37 cellular contexts compared by ENCODE assay signal in the genomic region with DNA sequence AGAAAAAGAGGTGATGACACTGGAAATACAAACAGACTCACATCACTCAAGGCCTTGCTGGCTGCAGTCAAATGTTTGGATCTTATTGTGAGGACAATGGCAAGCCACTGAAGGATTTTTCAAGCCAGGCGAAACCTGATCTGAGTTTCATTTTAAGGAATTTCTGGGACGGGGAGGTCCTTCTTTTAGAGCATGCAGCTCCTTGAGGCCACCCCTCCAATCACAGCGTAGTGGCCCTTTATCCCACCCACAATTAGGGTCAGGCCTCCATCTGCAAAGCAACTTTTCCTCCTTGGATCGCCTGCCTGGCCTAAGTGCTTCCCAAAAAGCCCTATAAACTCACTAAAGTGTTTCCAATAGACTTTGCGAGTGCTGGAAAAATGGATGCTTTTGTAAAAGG.
DNase-seq lines count a peak whose midpoint lies in the region; ATAC-seq, FAIRE-seq and TF ChIP-seq lines count a peak whose summit lies in the region.
"Had no signal": no experiment of that assay in that cellular context is flagged by ENCODE, and none has a peak within 500 bp of the region (broad histone marks: within the 10 kb centered on the region; RNA-seq: fewer than 3 reads in every experiment).

No MANE protein-coding gene starts in this region.

- POLR2A ChIA-PET in H1 (lab: Charles Lee; ENCODE audit: partially characterized antibody) = no interaction called here
- POLR2A ChIA-PET in activated CD4-positive, alpha-beta memory T cell treated with anti-CD3 and anti-CD28 coated beads for 36 hours (lab: Charles Lee) = no interaction called here

- TF ChIP-seq RAD21 in H1 (IDR thresholded peaks at IDR 0.05 in 1 of 2, conservative IDR thresholded peaks at IDR 0.05 in 1 of 2; ENCODE audit: low read depth in 2 of 2, low read length in 2 of 2) = no peak

- no peaks in the 10 kb centered on the region for H3K36me3 ChIP-seq in H1 (ENCODE audit: control insufficient read depth in 2 of 4, insufficient read depth in 4 of 4, low read length in 3 of 4)
- H3K36me3 ChIP-seq: esophagus muscularis mucosa, gastroesophageal sphincter, right atrium auricular region had no signal

- no peaks in the 10 kb centered on the region for H3K36me3 Mint-ChIP-seq in HFFc6 (ENCODE audit: low read depth)
- no peaks in the 10 kb centered on the region for H3K36me3 Mint-ChIP-seq in activated CD4-positive, alpha-beta memory T cell treated with anti-CD3 and anti-CD28 coated beads for 36 hours

- no peaks in the 10 kb centered on the region for H4K20me1 ChIP-seq in H1 (replicated peaks in 1 of 2; ENCODE audit: control insufficient read depth in 1 of 2, insufficient read depth in 2 of 2, low read length in 2 of 2)

- DNase-seq in EH (ENCODE audit: low read depth) (peak; percentile 19), HFFc6 (no peak), H1 (ENCODE audit: low read depth in 1 of 2, low spot score in 2 of 2) (no peak), SKM-1 treated with dmso at 0.1 percent for 144 hours (lab: John Stamatoyannopoulos, UW; ENCODE audit: unreplicated experiment) (no peak)
- no peak for DNase-seq in activated CD4-positive, alpha-beta memory T cell treated with anti-CD3 and anti-CD28 coated beads for 36 hours
- no peak for DNase-seq in activated effector memory CD4-positive, alpha-beta T cell treated with anti-CD3 and anti-CD28 coated beads, Interleukin-2, amount 50 U/mL, for 16 hours
- DNase-seq: activated CD4-positive, alpha-beta T cell treated with anti-CD3 and anti-CD28 coated beads for 4 hours; activated CD8-positive, alpha-beta memory T cell treated with anti-CD3 and anti-CD28 coated beads for 24 hours; activated gamma-delta T cell treated with Interleukin-2 at 50 U/mL for 16 hours; activated T-cell treated with anti-CD3 and anti-CD28 coated beads for 4 hours; CD4-positive, alpha-beta T cell; dermis blood vessel endothelial cell; H7; immature natural killer cell; KG1; left colon; mammary epithelial cell; NCI-H2029 treated with DMSO at 0.1 percent for 48 hours; NCI-H345; NCI-H69; nephron progenitor cell; PC-9; Right ventricle myocardium superior; small intestine; stimulated activated naive CD4-positive, alpha-beta T cell treated with Interleukin-2 at 50 U/mL for 16 hours; SW 1271; testis had no signal

- no peak overlapping the region for H3K18ac ChIP-seq in H1 (ENCODE audit: extremely low read depth, low read length)

- H4K91ac ChIP-seq in H1 (replicated peaks; ENCODE audit: insufficient read length, low read length) = no peak overlapping the region

- H2AFZ ChIP-seq in H1 (ENCODE audit: low read length) = peak overlapping the region; percentile 85; the same call in 1 of the 2 replicates
- H2AFZ ChIP-seq: parathyroid adenoma, PC-9 had no signal

- no peaks in the 10 kb centered on the region for H3K9me3 Mint-ChIP-seq in HFFc6
- H3K9me3 Mint-ChIP-seq in activated CD4-positive, alpha-beta memory T cell treated with anti-CD3 and anti-CD28 coated beads for 36 hours = no peaks in the 10 kb centered on the region
- H3K9me3 Mint-ChIP-seq: CD4-positive, alpha-beta T cell; central memory CD8-positive, alpha-beta T cell; immature natural killer cell had no signal

- no peak overlapping the region for H4K8ac ChIP-seq in H1 (ENCODE audit: extremely low read depth, insufficient read depth, low read length)

- H3K14ac ChIP-seq in H1 (ENCODE audit: insufficient read length) = no peak overlapping the region

- H2BK12ac ChIP-seq in H1 (ENCODE audit: low read depth, low read length) = no peak overlapping the region

- peaks cover 0 to 2% (median 0%) of the 10 kb centered on the region in 4 experiments; a peak in 1 of 7 replicates for H3K4me1 ChIP-seq in H1 (replicated peaks in 1 of 4; ENCODE audit: control insufficient read depth in 3 of 4, insufficient read depth in 4 of 4, low read length in 3 of 4)
- H3K4me1 ChIP-seq: esophagus muscularis mucosa, gastroesophageal sphincter, parathyroid adenoma, right atrium auricular region, testis had no signal

- H4K5ac ChIP-seq in H1 (ENCODE audit: insufficient read length, low read depth, low read length) = no peak overlapping the region

- no peak for TF ChIP-seq EP300 in H1 (IDR thresholded peaks at IDR 0.05; ENCODE audit: borderline replicate concordance in 1 of 2, low read depth in 2 of 2, low read length in 2 of 2)

- H3K23ac ChIP-seq in H1 (ENCODE audit: insufficient read length) = no peak overlapping the region

- no peak for TF ChIP-seq CTCF in HFFc6 (IDR thresholded peaks at IDR 0.05)
- no peak for TF ChIP-seq CTCF in H1 (IDR thresholded peaks at IDR 0.05; ENCODE audit: control extremely low read depth in 1 of 3, insufficient read depth in 1 of 3, low read depth in 1 of 3, low read length in 3 of 3)

- no peaks in the 10 kb centered on the region; the same call in 1 of the 2 replicates for H3K27me3 Mint-ChIP-seq in HFFc6 (ENCODE audit: insufficient read depth)
- H3K27me3 Mint-ChIP-seq in activated CD4-positive, alpha-beta memory T cell treated with anti-CD3 and anti-CD28 coated beads for 36 hours = no peaks in the 10 kb centered on the region
- H3K27me3 Mint-ChIP-seq: CD4-positive, alpha-beta T cell; central memory CD8-positive, alpha-beta T cell had no signal

- no peak overlapping the region for H3K27ac Mint-ChIP-seq in HFFc6
- H3K27ac Mint-ChIP-seq in activated CD4-positive, alpha-beta memory T cell treated with anti-CD3 and anti-CD28 coated beads for 36 hours = no peak overlapping the region
- H3K27ac Mint-ChIP-seq: CD4-positive, alpha-beta T cell; immature natural killer cell; nephron progenitor cell had no signal

- H3K4me1 Mint-ChIP-seq in HFFc6 (ENCODE audit: low read depth) = peaks cover 11% of the 10 kb centered on the region
- H3K4me1 Mint-ChIP-seq in activated CD4-positive, alpha-beta memory T cell treated with anti-CD3 and anti-CD28 coated beads for 36 hours (ENCODE audit: low read depth) = no peaks in the 10 kb centered on the region
- H3K4me1 Mint-ChIP-seq: central memory CD8-positive, alpha-beta T cell; immature natural killer cell had no signal

- no peak overlapping the region for H2BK15ac ChIP-seq in H1 (ENCODE audit: low read length)

- no peak overlapping the region for H3K4ac ChIP-seq in H1 (replicated peaks; ENCODE audit: insufficient read length, low read depth, low read length)

- no peaks in the 10 kb centered on the region for H3K23me2 ChIP-seq in H1 (ENCODE audit: low read depth, low read length)

- peak overlapping the region; percentile 47 for H3K4me3 Mint-ChIP-seq in HFFc6
- H3K4me3 Mint-ChIP-seq in activated CD4-positive, alpha-beta memory T cell treated with anti-CD3 and anti-CD28 coated beads for 36 hours = no peak overlapping the region
- H3K4me3 Mint-ChIP-seq: CD4-positive, alpha-beta T cell; central memory CD8-positive, alpha-beta T cell; immature natural killer cell; nephron progenitor cell had no signal

- no peak overlapping the region for H3K56ac ChIP-seq in H1 (replicated peaks; ENCODE audit: insufficient read length, low read depth, low read length)

- FAIRE-seq in H1 (lab: Jason Lieb, UNC) = no peak
- FAIRE-seq: D721Med, endometrium, GM12878, small intestine had no signal

- intact Hi-C loops in activated CD4-positive, alpha-beta memory T cell treated with anti-CD3 and anti-CD28 coated beads for 36 hours (cut with micrococcal nuclease) = no loop called here

- H3K4me3 ChIP-seq in H1 (ENCODE audit: extremely low read depth in 1 of 4, insufficient read depth in 2 of 4, low read depth in 3 of 4, low read length in 4 of 4) = no peak overlapping the region
- H3K4me3 ChIP-seq: esophagus muscularis mucosa, gastroesophageal sphincter, GM12878, PC-9, right atrium auricular region, testis had no signal

- H2BK5ac ChIP-seq in H1 (ENCODE audit: low read depth, low read length) = no peak overlapping the region

- no peaks in the 10 kb centered on the region for H3K79me1 ChIP-seq in H1 (ENCODE audit: low read depth, low read length)

- no peak for TF ChIP-seq POLR2A in H1 (IDR thresholded peaks at IDR 0.05; ENCODE audit: control extremely low read depth in 1 of 2, low read depth in 2 of 2, low read length in 2 of 2)

- H3K27me3 ChIP-seq in H1 (replicated peaks in 1 of 4; ENCODE audit: control insufficient read depth in 3 of 4, extremely low read depth in 1 of 4, insufficient read depth in 3 of 4, low read length in 3 of 4) = no peaks in the 10 kb centered on the region
- H3K27me3 ChIP-seq in layer of hippocampus (ENCODE audit: control insufficient read depth, insufficient read depth, low read length) = no peaks in the 10 kb centered on the region
- H3K27me3 ChIP-seq: esophagus muscularis mucosa, gastroesophageal sphincter, right atrium auricular region, testis had no signal

- H3K79me2 ChIP-seq in H1 (ENCODE audit: control insufficient read depth in 1 of 2, insufficient read depth in 2 of 2, low read length in 2 of 2) = no peaks in the 10 kb centered on the region
- H3K79me2 ChIP-seq: parathyroid adenoma had no signal

- H3K4me2 ChIP-seq in H1 (ENCODE audit: insufficient read depth in 1 of 2, low read depth in 2 of 2, low read length in 2 of 2) = no peak overlapping the region
- H3K4me2 ChIP-seq: PC-9 had no signal

- H3K27ac ChIP-seq in H1 (ENCODE audit: low read depth, low read length) = no peak overlapping the region
- peak overlapping the region; percentile 67 for H3K27ac ChIP-seq in layer of hippocampus (ENCODE audit: low read depth, low read length)
- H3K27ac ChIP-seq: esophagus muscularis mucosa, gastroesophageal sphincter, parathyroid adenoma, PC-9, right atrium auricular region, testis had no signal

- no peak overlapping the region for H2BK120ac ChIP-seq in H1 (replicated peaks; ENCODE audit: low read depth, low read length)

- H3K9ac ChIP-seq in H1 (replicated peaks in 1 of 4; ENCODE audit: extremely low read depth in 1 of 4, low read depth in 3 of 4, low read length in 3 of 4) = no peak overlapping the region
- H3K9ac ChIP-seq: parathyroid adenoma had no signal

- ATAC-seq in GM21526 (IDR thresholded peaks at IDR 0.05; ENCODE audit: low FRiP score, unreplicated experiment) = no peak
- ATAC-seq: gastroesophageal sphincter, left colon had no signal

- CTCF ChIA-PET in H1 (lab: Charles Lee; ENCODE audit: partially characterized antibody) = interaction anchor here (0.7 to 1.4 kb wide), 3 partner anchors 9 to 459 kb away, joined by 3 read pairs; no protein-coding TSS in a partner anchor
- CTCF ChIA-PET in activated CD4-positive, alpha-beta memory T cell treated with anti-CD3 and anti-CD28 coated beads for 36 hours (lab: Charles Lee) = no interaction called here

- H2AK5ac ChIP-seq in H1 (ENCODE audit: low read depth, low read length) = no peak overlapping the region

- WGBS in H1 (ENCODE audit: extremely low coverage in 1 of 2, insufficient coverage in 1 of 2, insufficient read length in 1 of 2, insufficient replicate concordance in 2 of 2, low coverage in 1 of 2, low lambda C conversion rate in 2 of 2, missing lambda C conversion rate in 1 of 2), 2 experiments = 69% methylated on average over 4 of the region's 5 CpGs; no CpG with 5 or more reads in 1 of the 2 experiments

- H2BK20ac ChIP-seq in H1 (ENCODE audit: low read length) = no peak overlapping the region

- no peaks in the 10 kb centered on the region for H3K9me3 ChIP-seq in H1 (ENCODE audit: insufficient read depth in 2 of 2, low read depth in 1 of 2, low read length in 1 of 2)
- H3K9me3 ChIP-seq: esophagus muscularis mucosa, gastroesophageal sphincter, right atrium auricular region, testis had no signal

TF ChIP-seq in H1, 55 proteins besides CTCF, POLR2A, EP300 and RAD21 (continues in another document):
- TF ChIP-seq SP2 (IDR thresholded peaks at IDR 0.05; ENCODE audit: low read length) = no peak
- no peak for TF ChIP-seq CBX8 (IDR thresholded peaks at IDR 0.05; ENCODE audit: borderline replicate concordance, low read depth, low read length)
